Comparison of ENCODE assay signal across 15 cellular contexts in the genomic region with DNA sequence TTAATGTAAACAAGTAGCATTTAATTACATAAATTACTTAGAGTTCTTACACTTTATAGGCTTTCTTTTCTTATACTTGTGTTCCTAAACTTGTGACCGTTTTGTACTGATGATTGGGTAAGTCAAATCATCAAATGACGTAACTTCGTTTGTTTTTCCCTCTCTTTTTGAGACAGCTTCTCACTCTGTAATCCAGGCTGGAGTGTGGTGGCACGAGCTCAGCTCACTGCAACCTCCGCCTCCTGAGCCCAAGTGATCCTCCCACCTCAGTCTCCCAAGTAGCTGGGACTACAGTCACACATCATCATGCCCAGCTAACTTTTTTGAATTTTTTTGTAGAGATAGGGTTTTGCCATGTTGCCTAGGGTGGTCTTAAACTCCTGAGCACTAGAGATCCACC.
"Had no signal": no experiment of that assay in that cellular context is flagged by ENCODE, and none has a peak within 500 bp of the region (broad histone marks: within the 10 kb centered on the region; RNA-seq: fewer than 3 reads in every experiment).

No MANE protein-coding gene starts in this region.

- H3K4me3 ChIP-seq: lung, ovary, prostate gland, tibial nerve had no signal

- H3K27ac ChIP-seq: epithelial cell of prostate, foreskin keratinocyte, ovary, prostate gland, tibial nerve had no signal

- H3K9me3 ChIP-seq: ovary, prostate gland, tibial nerve had no signal

- DNase-seq: activated CD4-positive, alpha-beta memory T cell treated with anti-CD3 and anti-CD28 coated beads, Interleukin-2, amount 10 ng/mL, durations not matched to agents 7 days and 5 days; activated CD4-positive, alpha-beta T cell treated with anti-CD3 and anti-CD28 coated beads, Interleukin-2, amount 10 ng/mL, durations not matched to agents 24 days and 14 days; activated effector memory CD4-positive, alpha-beta T cell treated with anti-CD3 and anti-CD28 coated beads, Interleukin-2, amount 50 U/mL, for 16 hours; activated naive CD4-positive, alpha-beta T cell treated with anti-CD3 and anti-CD28 coated beads, Interleukin-2, amount 10 ng/mL, durations not matched to agents 7 days and 5 days; anterior cingulate cortex; foreskin keratinocyte; kidney; naive thymus-derived CD4-positive, alpha-beta T cell; ovary; stimulated activated CD4-positive, alpha-beta T cell treated with anti-CD3 and anti-CD28 coated beads, Interleukin-12 subunit alpha, Interleukin-12 subunit beta, amount 100 ng/mL, for 4 hours; T1000 had no signal

- H3K27me3 ChIP-seq: foreskin keratinocyte, ovary, tibial nerve had no signal

- H3K36me3 ChIP-seq: ovary, prostate gland, tibial nerve had no signal
